12 cellular contexts compared by ENCODE assay signal in genomic region chr6:5457983-5458683, GRCh38.
DNase-seq lines count a peak whose midpoint lies in the region; ATAC-seq, FAIRE-seq and TF ChIP-seq lines count a peak whose summit lies in the region.
"Had no signal": no experiment of that assay in that cellular context is flagged by ENCODE, and none has a peak within 500 bp of the region (broad histone marks: within the 10 kb centered on the region; RNA-seq: fewer than 3 reads in every experiment).

No MANE protein-coding gene starts in this region.

- H3K4me1 ChIP-seq in H1 (replicated peaks in 1 of 4; ENCODE audit: control insufficient read depth in 3 of 4, insufficient read depth in 4 of 4, low read length in 3 of 4) (peaks cover 0 to 5% (median 4%) of the 10 kb centered on the region in 4 experiments; a peak in 5 of 7 replicates), pancreas (peaks cover 0 to 10% (median 9%) of the 10 kb centered on the region in 3 donors)

- no peak overlapping the region for H3K14ac ChIP-seq in H1 (ENCODE audit: insufficient read length)

- H3K27ac Mint-ChIP-seq in CD4-positive, alpha-beta T cell: no peak overlapping the region
- H3K27ac Mint-ChIP-seq: IgD-negative memory B cell had no signal

- H2BK120ac ChIP-seq in H1 (replicated peaks; ENCODE audit: low read depth, low read length): no peak overlapping the region

- TF ChIP-seq CTCF in H1 (IDR thresholded peaks at IDR 0.05; ENCODE audit: control extremely low read depth in 1 of 3, insufficient read depth in 1 of 3, low read depth in 1 of 3, low read length in 3 of 3) (no peak), pancreas (IDR thresholded peaks at IDR 0.05) (no peak)
- no peak for TF ChIP-seq CTCF in CD4-positive, alpha-beta T cell (IDR thresholded peaks at IDR 0.05)

- no peak overlapping the region for H3K23ac ChIP-seq in H1 (ENCODE audit: insufficient read length)

- H2BK12ac ChIP-seq in H1 (ENCODE audit: low read depth, low read length): no peak overlapping the region

- TF ChIP-seq RAD21 in H1 (IDR thresholded peaks at IDR 0.05 in 1 of 2, conservative IDR thresholded peaks at IDR 0.05 in 1 of 2; ENCODE audit: low read depth in 2 of 2, low read length in 2 of 2): no peak

- no peak overlapping the region for H3K18ac ChIP-seq in H1 (ENCODE audit: extremely low read depth, low read length)

- H3K79me2 ChIP-seq in H1 (ENCODE audit: control insufficient read depth in 1 of 2, insufficient read depth in 2 of 2, low read length in 2 of 2): no peaks in the 10 kb centered on the region; a peak in 1 of 4 replicates

- no peak for TF ChIP-seq POLR2A in H1 (IDR thresholded peaks at IDR 0.05; ENCODE audit: control extremely low read depth in 1 of 2, low read depth in 2 of 2, low read length in 2 of 2)

- intact Hi-C loops in pancreas (cut with DNase I): no loop called here
- intact Hi-C loops in CD4-positive, alpha-beta T cell (cut with DNase I, micrococcal nuclease): no loop called here

- H3K4me2 ChIP-seq in H1 (ENCODE audit: insufficient read depth in 1 of 2, low read depth in 2 of 2, low read length in 2 of 2): no peak overlapping the region

- POLR2A ChIA-PET in H1 (lab: Charles Lee; ENCODE audit: partially characterized antibody): no interaction called here
- POLR2A ChIA-PET in CD4-positive, alpha-beta T cell (lab: Charles Lee): no interaction called here

- H4K5ac ChIP-seq in H1 (ENCODE audit: insufficient read length, low read depth, low read length): no peak overlapping the region

- H3K27me3 Mint-ChIP-seq in CD4-positive, alpha-beta T cell: no peaks in the 10 kb centered on the region
- H3K27me3 Mint-ChIP-seq: IgD-negative memory B cell had no signal

- H3K9me3 ChIP-seq in H1 (ENCODE audit: insufficient read depth in 2 of 2, low read depth in 1 of 2, low read length in 1 of 2): no peaks in the 10 kb centered on the region
- H3K9me3 ChIP-seq in pancreas: no peaks in the 10 kb centered on the region
- no peaks in the 10 kb centered on the region for H3K9me3 ChIP-seq in CD4-positive, alpha-beta T cell (ENCODE audit: control insufficient read depth, low read length)
- H3K9me3 ChIP-seq: ascending aorta had no signal

- H3K4ac ChIP-seq in H1 (replicated peaks; ENCODE audit: insufficient read length, low read depth, low read length): no peak overlapping the region

- no peak overlapping the region for H3K4me3 Mint-ChIP-seq in CD4-positive, alpha-beta T cell
- H3K4me3 Mint-ChIP-seq: IgD-negative memory B cell had no signal

- CTCF ChIA-PET in H1 (lab: Charles Lee; ENCODE audit: partially characterized antibody): interaction anchor here (1.3 to 3.7 kb wide), 4 partner anchors 12 to 213 kb away, joined by 3 to 36 read pairs (median 6); no protein-coding TSS in a partner anchor
- CTCF ChIA-PET in CD4-positive, alpha-beta T cell (lab: Charles Lee): no interaction called here

- H3K36me3 Mint-ChIP-seq in CD4-positive, alpha-beta T cell (ENCODE audit: low read depth): peaks cover 16% of the 10 kb centered on the region

- ATAC-seq in pancreas: peak; percentile 95 to 98 (median 97)
- ATAC-seq in CD4-positive, alpha-beta T cell (ENCODE audit: poor library complexity): no peak

- H3K4me3 ChIP-seq in H1 (ENCODE audit: extremely low read depth in 1 of 4, insufficient read depth in 2 of 4, low read depth in 3 of 4, low read length in 4 of 4): no peak overlapping the region
- peak overlapping the region in 3 of 4 donors; percentile 5 to 42 (median 23) for H3K4me3 ChIP-seq in pancreas
- H3K4me3 ChIP-seq: ascending aorta had no signal

- H3K79me1 ChIP-seq in H1 (ENCODE audit: low read depth, low read length): peaks cover 2% of the 10 kb centered on the region; the same call in 1 of the 2 replicates

- H3K36me3 ChIP-seq in H1 (ENCODE audit: control insufficient read depth in 2 of 4, insufficient read depth in 4 of 4, low read length in 3 of 4): no peaks in the 10 kb centered on the region
- H3K36me3 ChIP-seq in pancreas: no peaks in the 10 kb centered on the region
- H3K36me3 ChIP-seq: ascending aorta had no signal

- no peak overlapping the region for H4K91ac ChIP-seq in H1 (replicated peaks; ENCODE audit: insufficient read length, low read length)

- H4K20me1 ChIP-seq in H1 (replicated peaks in 1 of 2; ENCODE audit: control insufficient read depth in 1 of 2, insufficient read depth in 2 of 2, low read length in 2 of 2): no peaks in the 10 kb centered on the region

- peaks cover 15% of the 10 kb centered on the region for H3K4me1 Mint-ChIP-seq in CD4-positive, alpha-beta T cell (ENCODE audit: low read depth)

- H3K9ac ChIP-seq in H1 (replicated peaks in 1 of 4; ENCODE audit: extremely low read depth in 1 of 4, low read depth in 3 of 4, low read length in 3 of 4): no peak overlapping the region

- H3K27ac ChIP-seq in H1 (ENCODE audit: low read depth, low read length) (no peak overlapping the region), pancreas (peak overlapping the region; percentile 42 to 84 (median 64))
- H3K27ac ChIP-seq in CD4-positive, alpha-beta T cell (ENCODE audit: low read depth, low read length): no peak overlapping the region
- H3K27ac ChIP-seq: ascending aorta had no signal

- 92% methylated on average over 9 of the region's 9 CpGs; no CpG with 5 or more reads in 1 of the 2 experiments for WGBS in H1 (ENCODE audit: extremely low coverage in 1 of 2, insufficient coverage in 1 of 2, insufficient read length in 1 of 2, insufficient replicate concordance in 2 of 2, low coverage in 1 of 2, low lambda C conversion rate in 2 of 2, missing lambda C conversion rate in 1 of 2), 2 experiments
- WGBS in pancreas, 2 donors: 28 to 40% methylated on average over 9 of the region's 9 CpGs

- no peak overlapping the region for H2BK5ac ChIP-seq in H1 (ENCODE audit: low read depth, low read length)

- no peak for FAIRE-seq in H1 (lab: Jason Lieb, UNC)
- no peak for FAIRE-seq in pancreas (lab: Jason Lieb, UNC)
- FAIRE-seq: islet of Langerhans had no signal

- H2AK5ac ChIP-seq in H1 (ENCODE audit: low read depth, low read length): no peak overlapping the region

- H3K27me3 ChIP-seq in H1 (replicated peaks in 1 of 4; ENCODE audit: control insufficient read depth in 3 of 4, extremely low read depth in 1 of 4, insufficient read depth in 3 of 4, low read length in 3 of 4) (no peaks in the 10 kb centered on the region), pancreas (no peaks in the 10 kb centered on the region)
- H3K27me3 ChIP-seq in CD4-positive, alpha-beta T cell (ENCODE audit: control insufficient read depth, insufficient read depth, low read length): no peaks in the 10 kb centered on the region
- H3K27me3 ChIP-seq: ascending aorta had no signal

- H3K56ac ChIP-seq in H1 (replicated peaks; ENCODE audit: insufficient read length, low read depth, low read length): no peak overlapping the region

- peak; percentile 14 for DNase-seq in ELR (ENCODE audit: low read depth)
- DNase-seq in NCI-H510A (lab: John Stamatoyannopoulos, UW): peak; percentile 15
- DNase-seq in H1 (ENCODE audit: low read depth in 1 of 2, low spot score in 2 of 2): no peak
- peak; percentile 80 to 97 (median 94) for DNase-seq in pancreas
- DNase-seq in CD4-positive, alpha-beta T cell: no peak
- DNase-seq in HuH-7.5 (ENCODE audit: low spot score): no peak
- no peak for DNase-seq in cortex of kidney (lab: John Stamatoyannopoulos, UW)
- no peak for DNase-seq in HPDE6-E6E7 (ENCODE audit: extremely low spot score)
- DNase-seq: activated CD8-positive, alpha-beta memory T cell treated with anti-CD3 and anti-CD28 coated beads, Interleukin-2, amount 50 U/mL, for 48 hours had no signal

- H3K23me2 ChIP-seq in H1 (ENCODE audit: low read depth, low read length): peaks cover 3% of the 10 kb centered on the region; the same call in 1 of the 2 replicates

- TF ChIP-seq EP300 in H1 (IDR thresholded peaks at IDR 0.05; ENCODE audit: borderline replicate concordance in 1 of 2, low read depth in 2 of 2, low read length in 2 of 2): no peak

- H4K8ac ChIP-seq in H1 (ENCODE audit: extremely low read depth, insufficient read depth, low read length): peak overlapping the region; percentile 65; the same call in 1 of the 2 replicates

- no peak overlapping the region for H2BK20ac ChIP-seq in H1 (ENCODE audit: low read length)

- H3K9me3 Mint-ChIP-seq in CD4-positive, alpha-beta T cell: no peaks in the 10 kb centered on the region

- no peak overlapping the region; the same call in 1 of the 2 replicates for H2BK15ac ChIP-seq in H1 (ENCODE audit: low read length)

- no peak overlapping the region for H2AFZ ChIP-seq in H1 (ENCODE audit: low read length)

TF ChIP-seq in H1, 55 proteins besides CTCF, POLR2A, EP300 and RAD21 (continues in another document):
- TF ChIP-seq NANOG (IDR thresholded peaks at IDR 0.05; ENCODE audit: insufficient read depth, low read depth, low read length, poor library complexity, severe bottlenecking) (no peak), POU5F1 (IDR thresholded peaks at IDR 0.05; ENCODE audit: low read depth, low read length) (no peak), CREB1 (IDR thresholded peaks at IDR 0.05) (no peak), JUN (IDR thresholded peaks at IDR 0.05; ENCODE audit: low read depth, low read length) (no peak), HDAC2 (IDR thresholded peaks at IDR 0.05; ENCODE audit: borderline replicate concordance in 1 of 2, low read depth in 2 of 2, low read length in 2 of 2) (no peak), GABPA (IDR thresholded peaks at IDR 0.05; ENCODE audit: borderline replicate concordance, insufficient read depth, low read length) (no peak)
- TF ChIP-seq, protein P1, sequence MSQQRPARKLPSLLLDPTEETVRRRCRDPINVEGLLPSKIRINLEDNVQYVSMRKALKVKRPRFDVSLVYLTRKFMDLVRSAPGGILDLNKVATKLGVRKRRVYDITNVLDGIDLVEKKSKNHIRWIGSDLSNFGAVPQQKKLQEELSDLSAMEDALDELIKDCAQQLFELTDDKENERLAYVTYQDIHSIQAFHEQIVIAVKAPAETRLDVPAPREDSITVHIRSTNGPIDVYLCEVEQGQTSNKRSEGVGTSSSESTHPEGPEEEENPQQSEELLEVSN (IDR thresholded peaks at IDR 0.05): no peak

Comparison
In these comparisons a context has a peak if more than half of its experiments do, and no peak if none do; other contexts are left out.
1. DNase-seq: peak in ELR (single experiment), NCI-H510A (single experiment) and pancreas (6 of 6); none in H1 (0 of 2), CD4-positive, alpha-beta T cell (0 of 10), HuH-7.5 (single experiment), cortex of kidney (single experiment) and HPDE6-E6E7 (single experiment).
2. H3K27ac ChIP-seq: peak in pancreas (4 of 4); none in H1 (single experiment) and CD4-positive, alpha-beta T cell (single experiment).
3. H3K4me3 ChIP-seq: peak in pancreas (3 of 4); none in H1 (0 of 4).